ENCODE assay signal across 8 cellular contexts in genomic region chr9:136644593-136645342, GRCh38. TPM values are rescaled to one million over a fixed set of nuclear protein-coding genes. Genes with fewer than 3 reads are reported as not detected.
A peak's percentile ranks its signal among the peaks of the same experiment; 100 is the strongest.
DNase-seq lines count a peak whose midpoint lies in the region; ATAC-seq and TF ChIP-seq lines count a peak whose summit lies in the region.

No MANE protein-coding gene starts in this region.

- peak; percentile 58 to 74 for TF ChIP-seq CTCF in fibroblast of lung (conservative IDR thresholded peaks at IDR 0.05 in 1 of 2, IDR thresholded peaks at IDR 0.05 in 1 of 2; ENCODE audit: low read depth in 1 of 2, low read length in 2 of 2)

- no peaks in the 10 kb centered on the region for H3K79me2 ChIP-seq in fibroblast of lung (ENCODE audit: control insufficient read depth, insufficient read depth, low read length)

- no peak overlapping the region for H3K4me3 ChIP-seq in fibroblast of lung (replicated peaks in 1 of 4; ENCODE audit: control extremely low read depth in 1 of 4, insufficient read depth in 1 of 4, low read depth in 3 of 4, low read length in 4 of 4)
- no peak overlapping the region for H3K4me3 ChIP-seq in neuron (ENCODE audit: low read length)

- no peak for ATAC-seq in GM18861 (IDR thresholded peaks at IDR 0.05; ENCODE audit: unreplicated experiment)

- no peak overlapping the region for H3K27ac ChIP-seq in fibroblast of lung (ENCODE audit: insufficient read depth, low read length)

- no peak overlapping the region for H2AFZ ChIP-seq in fibroblast of lung (ENCODE audit: low read length)
- H2AFZ ChIP-seq in neuron (ENCODE audit: low read depth, low read length), result peak overlapping the region; percentile 29

- H3K4me1 ChIP-seq in fibroblast of lung (ENCODE audit: control insufficient read depth, extremely low read depth, insufficient read depth, low read length) (peaks cover 6% of the 10 kb centered on the region), neuron (ENCODE audit: insufficient read depth, low read length) (peaks cover 27% of the 10 kb centered on the region)

- no peak overlapping the region for H3K4me2 ChIP-seq in fibroblast of lung (ENCODE audit: extremely low read depth, insufficient read depth, low read length)

- peaks cover 6% of the 10 kb centered on the region for H3K27me3 ChIP-seq in fibroblast of lung (ENCODE audit: control insufficient read depth, insufficient read depth, low read length)
- no peaks in the 10 kb centered on the region for H3K27me3 ChIP-seq in neuron (ENCODE audit: insufficient read depth, low read length)

- DNase-seq in DMS53 treated with DMSO at 0.1 percent for 48 hours (lab: John Stamatoyannopoulos, UW; ENCODE audit: unreplicated experiment) (peak; percentile 53), DMS53 (lab: John Stamatoyannopoulos, UW) (no peak), NCI-H748 (lab: John Stamatoyannopoulos, UW; ENCODE audit: unreplicated experiment) (peak; percentile 65), activated T-cell treated with anti-CD3 and anti-CD28 coated beads for 4 hours (peak; percentile 51), fibroblast of lung (ENCODE audit: low read depth in 2 of 2) (peak in 1 of 2 donors; percentile 64), superior temporal gyrus (ENCODE audit: extremely low spot score) (peak; percentile 23)

- no peaks in the 10 kb centered on the region for H4K20me1 ChIP-seq in fibroblast of lung (ENCODE audit: control insufficient read depth, extremely low read depth, insufficient read depth, low read length)

- H3K9ac ChIP-seq in fibroblast of lung (ENCODE audit: insufficient read depth, low read length), result peak overlapping the region; percentile 2

- H3K36me3 ChIP-seq in fibroblast of lung (ENCODE audit: control insufficient read depth, insufficient read depth, low read length) (no peaks in the 10 kb centered on the region), neuron (ENCODE audit: insufficient read depth, low read length) (no peaks in the 10 kb centered on the region)

- H3K9me3 ChIP-seq in fibroblast of lung (ENCODE audit: control insufficient read depth, insufficient read depth, low read depth, low read length) (no peaks in the 10 kb centered on the region), neuron (ENCODE audit: low read length) (no peaks in the 10 kb centered on the region)

RNA-seq across cellular contexts. Expression of gene EGFL7, which starts 17.9 kb away (rescaled TPM):
- total RNA-seq in fibroblast of lung, result 6.2 and 7.9 TPM in 2 replicates
- 2.5 and 4.2 TPM in 2 replicates for polyA plus RNA-seq in fibroblast of lung
- polyA plus RNA-seq in fibroblast of lung (2012), result 5.3 and 7.6 TPM in 2 replicates
- polyA minus RNA-seq in fibroblast of lung (ENCODE audit: low replicate concordance), result 0.93 and 3.1 TPM in 2 replicates

RNA-seq across cellular contexts. Expression of gene AGPAT2, which starts 42.5 kb away (rescaled TPM):
- 31.8 and 43.3 TPM in 2 replicates for total RNA-seq in fibroblast of lung
- 24.9 and 25.1 TPM in 2 replicates for polyA plus RNA-seq in fibroblast of lung
- polyA plus RNA-seq in fibroblast of lung (2012), result 32.5 and 40.5 TPM in 2 replicates
- polyA minus RNA-seq in fibroblast of lung (ENCODE audit: low replicate concordance), result 40.9 and 50.4 TPM in 2 replicates
